ENCODE assay signal across 8 cellular contexts in the genomic region with DNA sequence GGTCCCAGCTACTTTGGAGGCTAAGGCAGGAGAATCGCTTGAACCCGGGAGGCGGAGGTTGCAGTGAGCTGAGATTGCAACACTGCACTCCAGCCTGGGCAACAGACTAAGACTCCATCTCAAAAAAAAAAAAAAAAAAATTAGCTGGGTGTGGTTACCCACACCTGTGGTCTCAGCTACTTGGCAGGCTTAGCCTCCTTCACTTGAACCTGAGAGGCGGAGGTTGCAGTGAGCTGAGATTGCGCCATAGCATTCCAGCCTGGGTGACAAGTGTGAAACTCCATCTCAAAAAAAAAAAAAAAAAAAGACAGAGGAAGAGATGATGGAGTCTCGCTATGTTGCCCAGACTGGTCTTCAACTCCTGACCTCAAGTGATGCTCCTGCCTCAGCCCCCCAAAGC. TPM values are rescaled to one million over a fixed set of nuclear protein-coding genes. Genes with fewer than 3 reads are reported as not detected.
A peak's percentile ranks its signal among the peaks of the same experiment; 100 is the strongest.
DNase-seq lines count a peak whose midpoint lies in the region; ATAC-seq and TF ChIP-seq lines count a peak whose summit lies in the region.
"Not testable (repeated sequence)": the region's sequence is repeated elsewhere in the genome, so short reads cannot be mapped to it uniquely, and the experiment has no call there.

No MANE protein-coding gene starts in this region.

- CTCF ChIA-PET in CD8-positive, alpha-beta T cell (lab: Charles Lee), result interaction anchor here (1.2 to 1.3 kb wide), 2 partner anchors 15 to 64 kb away, joined by 3 to 4 read pairs; no protein-coding TSS in a partner anchor
- CTCF ChIA-PET in T-cell (lab: Charles Lee), result interaction anchor here (0.6 to 0.7 kb wide), 4 partner anchors 24 to 133 kb away, joined by 3 to 8 read pairs (median 4); no protein-coding TSS in a partner anchor

- not testable (repeated sequence) for H3K9me3 ChIP-seq in CD8-positive, alpha-beta T cell (ENCODE audit: low read length)

- H3K4me1 ChIP-seq in CD8-positive, alpha-beta T cell (ENCODE audit: insufficient read depth, low read length), result not testable (repeated sequence)

- not testable (repeated sequence) for TF ChIP-seq CTCF in CD8-positive, alpha-beta T cell (IDR thresholded peaks at IDR 0.05); epithelial cell of esophagus (IDR thresholded peaks at IDR 0.05; ENCODE audit: insufficient read depth, low read depth, low read length, missing control alignments)

- H3K9me3 Mint-ChIP-seq in CD8-positive, alpha-beta T cell; T-cell; activated naive CD8-positive, alpha-beta T cell treated with anti-CD3 and anti-CD28 coated beads, Interleukin-2, amount 10 ng/mL, durations not matched to agents 7 days and 5 days; stimulated activated memory B cell treated with anti-CD40 and anti-IgM and Interleukin-4, amounts not matched to agents 10 μg/mL and 1 μg/mL and 100 μg/mL, for 72 hours: not testable (repeated sequence)

- not testable (repeated sequence) for H3K36me3 ChIP-seq in CD8-positive, alpha-beta T cell (ENCODE audit: insufficient read depth, low read length)

- not testable (repeated sequence) for H3K27me3 Mint-ChIP-seq in CD8-positive, alpha-beta T cell (ENCODE audit: low read depth); T-cell; activated naive CD8-positive, alpha-beta T cell treated with anti-CD3 and anti-CD28 coated beads, Interleukin-2, amount 10 ng/mL, durations not matched to agents 7 days and 5 days; stimulated activated memory B cell treated with anti-CD40 and anti-IgM and Interleukin-4, amounts not matched to agents 10 μg/mL and 1 μg/mL and 100 μg/mL, for 72 hours

- not testable (repeated sequence) for H3K27ac ChIP-seq in CD8-positive, alpha-beta T cell (ENCODE audit: low read depth, low read length)

- H3K36me3 Mint-ChIP-seq in CD8-positive, alpha-beta T cell; T-cell; activated naive CD8-positive, alpha-beta T cell treated with anti-CD3 and anti-CD28 coated beads, Interleukin-2, amount 10 ng/mL, durations not matched to agents 7 days and 5 days; stimulated activated memory B cell treated with anti-CD40 and anti-IgM and Interleukin-4, amounts not matched to agents 10 μg/mL and 1 μg/mL and 100 μg/mL, for 72 hours: not testable (repeated sequence)

- intact Hi-C loops in CD8-positive, alpha-beta T cell (cut with DNase I, micrococcal nuclease), result not testable (repeated sequence)

- H3K4me3 Mint-ChIP-seq in CD8-positive, alpha-beta T cell; T-cell; activated naive CD8-positive, alpha-beta T cell treated with anti-CD3 and anti-CD28 coated beads, Interleukin-2, amount 10 ng/mL, durations not matched to agents 7 days and 5 days; stimulated activated memory B cell treated with anti-CD40 and anti-IgM and Interleukin-4, amounts not matched to agents 10 μg/mL and 1 μg/mL and 100 μg/mL, for 72 hours: not testable (repeated sequence)

- peaks cover 12% of the 10 kb centered on the region for H3K4me1 Mint-ChIP-seq in CD8-positive, alpha-beta T cell (ENCODE audit: low read depth)
- peaks cover 0 to 18% (median 9%) of the 10 kb centered on the region in 3 donors for H3K4me1 Mint-ChIP-seq in T-cell
- peaks cover 12% of the 10 kb centered on the region for H3K4me1 Mint-ChIP-seq in activated naive CD8-positive, alpha-beta T cell treated with anti-CD3 and anti-CD28 coated beads, Interleukin-2, amount 10 ng/mL, durations not matched to agents 7 days and 5 days
- peaks cover 25% of the 10 kb centered on the region for H3K4me1 Mint-ChIP-seq in stimulated activated memory B cell treated with anti-CD40 and anti-IgM and Interleukin-4, amounts not matched to agents 10 μg/mL and 1 μg/mL and 100 μg/mL, for 72 hours

- peak; percentile 52 for ATAC-seq in CD8-positive, alpha-beta T cell
- ATAC-seq in T-cell (replicated peaks in 1 of 4), result peak in 3 of 4 experiments; percentile 43 to 76 (median 63)
- ATAC-seq in activated naive CD8-positive, alpha-beta T cell treated with anti-CD3 and anti-CD28 coated beads, Interleukin-2, amount 10 ng/mL, durations not matched to agents 7 days and 5 days (ENCODE audit: low read depth), result peak; percentile 44
- not testable (repeated sequence) for ATAC-seq in stimulated activated memory B cell treated with anti-CD40 and anti-IgM and Interleukin-4, amounts not matched to agents 10 μg/mL and 1 μg/mL and 100 μg/mL, for 72 hours

- not testable (repeated sequence) for H3K27ac Mint-ChIP-seq in CD8-positive, alpha-beta T cell; T-cell; activated naive CD8-positive, alpha-beta T cell treated with anti-CD3 and anti-CD28 coated beads, Interleukin-2, amount 10 ng/mL, durations not matched to agents 7 days and 5 days
- H3K27ac Mint-ChIP-seq in stimulated activated memory B cell treated with anti-CD40 and anti-IgM and Interleukin-4, amounts not matched to agents 10 μg/mL and 1 μg/mL and 100 μg/mL, for 72 hours, result peak overlapping the region; percentile 60

- not testable (repeated sequence) for DNase-seq in CD8-positive, alpha-beta T cell; activated naive CD8-positive, alpha-beta T cell treated with anti-CD3 and anti-CD28 coated beads, Interleukin-2, amount 10 ng/mL, durations not matched to agents 7 days and 5 days
- DNase-seq in LoVo (ENCODE audit: low spot score) (peak; percentile 48), NCI-H226 (peak; percentile 16), T-cell (peak in 1 of 34 experiments; percentile 8), epithelial cell of esophagus (ENCODE audit: low read depth) (peak; percentile 89), myocyte (ENCODE audit: low read depth) (peak; percentile 22)

- POLR2A ChIA-PET in CD8-positive, alpha-beta T cell (lab: Charles Lee), result not testable (repeated sequence)
- POLR2A ChIA-PET in T-cell (lab: Charles Lee), result interaction anchor here in 1 of 2 donors (0.6 kb wide), 2 partner anchors 344 to 657 kb away, joined by 3 to 7 read pairs; no protein-coding TSS in a partner anchor
- POLR2A ChIA-PET in activated naive CD8-positive, alpha-beta T cell treated with anti-CD3 and anti-CD28 coated beads, Interleukin-2, amount 10 ng/mL, durations not matched to agents 7 days and 5 days (lab: Charles Lee), result interaction anchor here (0.6 to 1.3 kb wide), 4 partner anchors 16 to 350 kb away, joined by 3 to 5 read pairs (median 4); partner anchors contain the start of gene EIF3K

- H3K27me3 ChIP-seq in CD8-positive, alpha-beta T cell (ENCODE audit: insufficient read depth, low read length), result not testable (repeated sequence)

- not testable (repeated sequence) for H3K4me3 ChIP-seq in CD8-positive, alpha-beta T cell (ENCODE audit: low read depth, low read length); epithelial cell of esophagus (ENCODE audit: low read length)

RNA-seq across cellular contexts. Expression of gene MAP4K1, which starts 38.4 kb away (rescaled TPM):
- total RNA-seq in CD8-positive, alpha-beta T cell, result 100 to 1,000 TPM; 135 to 151 TPM
- total RNA-seq in T-cell (100 to 1,000 TPM; 243 to 417 (median 329) TPM), myocyte (0.13 and 0.57 TPM in 2 replicates)
- total RNA-seq in activated naive CD8-positive, alpha-beta T cell treated with anti-CD3 and anti-CD28 coated beads, Interleukin-2, amount 10 ng/mL, durations not matched to agents 7 days and 5 days, result 100 to 1,000 TPM; 299 to 313 TPM
- 1.4 TPM for polyA plus RNA-seq in myocyte (2012)

RNA-seq across cellular contexts. Expression of gene EIF3K, which starts 39.7 kb away (rescaled TPM):
- total RNA-seq in CD8-positive, alpha-beta T cell, result 100 to 1,000 TPM; 313 to 315 TPM
- 100 to 1,000 TPM; 317 to 352 (median 319) TPM for total RNA-seq in T-cell
- 100 to 1,000 TPM; 307 to 308 TPM for total RNA-seq in activated naive CD8-positive, alpha-beta T cell treated with anti-CD3 and anti-CD28 coated beads, Interleukin-2, amount 10 ng/mL, durations not matched to agents 7 days and 5 days
- 228 and 269 TPM in 2 replicates for total RNA-seq in myocyte
- 276 TPM for polyA plus RNA-seq in myocyte (2012)

Comparison
In these comparisons a context has a peak if more than half of its experiments do, and no peak if none do; other contexts are left out.
1. RNA of gene MAP4K1, which starts 38.4 kb away (total RNA-seq): 243 to 417 TPM in T-cell, 299 to 313 TPM in activated naive CD8-positive, alpha-beta T cell treated with anti-CD3 and anti-CD28 coated beads, Interleukin-2, amount 10 ng/mL, durations not matched to agents 7 days and 5 days and 135 to 151 TPM in CD8-positive, alpha-beta T cell; 0.13 to 0.57 TPM in myocyte; every median in the first group is over 10 times any median in the second.